ENCODE assay signal across 1 cellular context in genomic region chr1:19205845-19206244, GRCh38.
TF ChIP-seq lines count a peak whose summit lies in the region.

No MANE protein-coding gene starts in this region.

TF ChIP-seq in K562, 482 proteins besides CTCF, POLR2A, EP300 and RAD21:
- TF ChIP-seq PBX2 (CRISPR knock-in tag; IDR thresholded peaks at IDR 0.05; ENCODE audit: low read depth) = no peak
- 0 out of 2 replicates have a peak, but pooled peaks have one; percentile 10 for TF ChIP-seq PBX2 (tag; conservative IDR thresholded peaks at IDR 0.05; ENCODE audit: low read depth)
- peak; percentile 42; the same call in 1 of the 2 replicates for TF ChIP-seq PKNOX1 (IDR thresholded peaks at IDR 0.05)
- TF ChIP-seq GABPB2 (CRISPR knock-in tag; conservative IDR thresholded peaks at IDR 0.05) = no peak
- no peak for TF ChIP-seq XRCC5 (IDR thresholded peaks at IDR 0.05; ENCODE audit: low read depth, low read length)
- no peak for TF ChIP-seq KAT7 (CRISPR knock-in tag; IDR thresholded peaks at IDR 0.05; ENCODE audit: borderline replicate concordance)
- TF ChIP-seq CBFA2T3 (IDR thresholded peaks at IDR 0.05) = peak; percentile 60; the same call in 1 of the 2 replicates
- peak; percentile 74; the same call in 1 of the 2 replicates for TF ChIP-seq HMBOX1 (IDR thresholded peaks at IDR 0.05)
- peak; percentile 32 for TF ChIP-seq CBFA2T2 (conservative IDR thresholded peaks at IDR 0.05)
- TF ChIP-seq NCOA2 (IDR thresholded peaks at IDR 0.05; ENCODE audit: partially characterized antibody in 2 of 2) = no peak
- TF ChIP-seq ARID1B (IDR thresholded peaks at IDR 0.05) = 0 out of 2 replicates have a peak, but pooled peaks have one; percentile 17
